21 cellular contexts compared by ENCODE assay signal in genomic region chr13:23722726-23723453, GRCh38.
A peak's percentile ranks its signal among the peaks of the same experiment; 100 is the strongest.
DNase-seq lines count a peak whose midpoint lies in the region; TF ChIP-seq lines count a peak whose summit lies in the region.
"Had no signal": no experiment of that assay in that cellular context is flagged by ENCODE, and none has a peak within 500 bp of the region (broad histone marks: within the 10 kb centered on the region; RNA-seq: fewer than 3 reads in every experiment).

No MANE protein-coding gene starts in this region.

- no peak overlapping the region for H3K23ac ChIP-seq in trophoblast cell (ENCODE audit: low read length)

- no peaks in the 10 kb centered on the region for H3K79me2 ChIP-seq in trophoblast cell (ENCODE audit: control insufficient read depth, insufficient read depth, low read length, poor library complexity)

- no peak overlapping the region for H2BK120ac ChIP-seq in trophoblast cell (ENCODE audit: insufficient read depth, low read length, poor library complexity)

- no peaks in the 10 kb centered on the region for H3K36me3 Mint-ChIP-seq in endodermal cell (ENCODE audit: low read depth)

- H3K9me3 ChIP-seq in endodermal cell (ENCODE audit: control insufficient read depth, low read length) (no peaks in the 10 kb centered on the region), trophoblast cell (ENCODE audit: insufficient read depth, low read depth, low read length) (no peaks in the 10 kb centered on the region)
- H3K9me3 ChIP-seq: sigmoid colon, stomach had no signal

- H3K4me2 ChIP-seq in trophoblast cell (ENCODE audit: low read length), result no peak overlapping the region

- H3K36me3 ChIP-seq in endodermal cell (ENCODE audit: control insufficient read depth, insufficient read depth, low read length) (no peaks in the 10 kb centered on the region), trophoblast cell (ENCODE audit: control insufficient read depth in 1 of 2, insufficient read depth in 2 of 2, low read length in 2 of 2) (no peaks in the 10 kb centered on the region)
- H3K36me3 ChIP-seq: sigmoid colon had no signal

- H4K8ac ChIP-seq in trophoblast cell (ENCODE audit: low read depth, low read length), result no peak overlapping the region

- no peak overlapping the region for H3K4ac ChIP-seq in trophoblast cell (ENCODE audit: low read depth, low read length)

- DNase-seq in NCI-H187 treated with DMSO at 0.1 percent for 48 hours (lab: John Stamatoyannopoulos, UW), result peak; percentile 40
- DNase-seq in endodermal cell, result no peak
- DNase-seq in trophoblast cell, result no peak
- DNase-seq in NCI-H1092 (lab: John Stamatoyannopoulos, UW), result no peak
- DNase-seq in effector CD4-positive, alpha-beta T cell, result no peak
- no peak for DNase-seq in T-helper 9 cell
- DNase-seq in stimulated activated CD4-positive, alpha-beta T cell treated with anti-CD3 and anti-CD28 coated beads, Interleukin-12 subunit alpha, Interleukin-12 subunit beta, amount 100 ng/mL, for 4 hours, result no peak
- DNase-seq: activated CD4-positive, alpha-beta T cell treated with anti-CD3 and anti-CD28 coated beads, Interleukin-2, amount 50 U/mL, for 4 hours; activated gamma-delta T cell treated with Interleukin-2 at 50 U/mL for 16 hours; amygdala; CD4-positive, CD25-positive, alpha-beta regulatory T cell; DMS153; left colon; NCI-H1930; NCI-H524; SHP77; sigmoid colon; stomach had no signal

- no peak overlapping the region for H2BK12ac ChIP-seq in trophoblast cell (ENCODE audit: low read length)

- no peak overlapping the region for H2BK5ac ChIP-seq in trophoblast cell (ENCODE audit: low read depth, low read length, poor library complexity)

- no peaks in the 10 kb centered on the region for H3K4me1 ChIP-seq in endodermal cell (ENCODE audit: control insufficient read depth, insufficient read depth, low read length)
- no peaks in the 10 kb centered on the region for H3K4me1 ChIP-seq in trophoblast cell (ENCODE audit: control insufficient read depth in 1 of 2, insufficient read depth in 2 of 2, low read length in 2 of 2)
- H3K4me1 ChIP-seq: stomach had no signal

- H3K27me3 Mint-ChIP-seq in endodermal cell (ENCODE audit: insufficient read depth), result no peaks in the 10 kb centered on the region
- H3K27me3 Mint-ChIP-seq: CD4-positive, CD25-positive, alpha-beta regulatory T cell had no signal

- no peak overlapping the region for H4K12ac ChIP-seq in trophoblast cell (ENCODE audit: low read depth, low read length)

- WGBS in endodermal cell (ENCODE audit: insufficient coverage in 1 of 2, insufficient read length in 1 of 2), 2 experiments, result 93 to 100% methylated on average over 4 to 6 of the region's 6 CpGs
- WGBS in trophoblast cell (ENCODE audit: extremely low coverage, insufficient coverage, insufficient read length), result no CpG with 5 or more reads among the region's 6 CpGs

- no peak overlapping the region for H4K91ac ChIP-seq in trophoblast cell (ENCODE audit: low read depth, low read length)

- no peak overlapping the region for H3K4me3 Mint-ChIP-seq in endodermal cell
- H3K4me3 Mint-ChIP-seq: CD4-positive, CD25-positive, alpha-beta regulatory T cell; T-helper 1 cell treated with Interleukin-12 subunit alpha and Interleukin-12 subunit beta and Interleukin-4 antibody, amounts not matched to agents 30 μg/mL and 1 μg/mL, for 36 hours had no signal

- no peak overlapping the region for H2AFZ ChIP-seq in trophoblast cell (ENCODE audit: insufficient read depth, low read length, poor library complexity)

- H3K4me3 ChIP-seq in endodermal cell (ENCODE audit: low read length) (no peak overlapping the region), trophoblast cell (ENCODE audit: low read depth, low read length) (no peak overlapping the region)
- H3K4me3 ChIP-seq: K562, sigmoid colon, stomach had no signal

- H3K27ac ChIP-seq in C4-2B (peak overlapping the region; percentile 89), endodermal cell (ENCODE audit: low read depth, low read length) (peak overlapping the region; percentile 12), trophoblast cell (ENCODE audit: low read depth, low read length) (no peak overlapping the region)
- H3K27ac ChIP-seq: sigmoid colon had no signal

- no peaks in the 10 kb centered on the region for H3K27me3 ChIP-seq in endodermal cell (ENCODE audit: control insufficient read depth, insufficient read depth, low read length, poor library complexity, severe bottlenecking)
- H3K27me3 ChIP-seq in trophoblast cell (ENCODE audit: insufficient read depth, low read length), result no peaks in the 10 kb centered on the region
- H3K27me3 ChIP-seq: sigmoid colon, stomach had no signal

- no peak overlapping the region for H3K27ac Mint-ChIP-seq in endodermal cell
- H3K27ac Mint-ChIP-seq: CD4-positive, CD25-positive, alpha-beta regulatory T cell; T-helper 1 cell treated with Interleukin-12 subunit alpha and Interleukin-12 subunit beta and Interleukin-4 antibody, amounts not matched to agents 30 μg/mL and 1 μg/mL, for 36 hours had no signal

- H3K4me1 Mint-ChIP-seq in endodermal cell, result no peaks in the 10 kb centered on the region

- H3K18ac ChIP-seq in trophoblast cell (ENCODE audit: low read length), result no peak overlapping the region

- no peak overlapping the region for H3K9ac ChIP-seq in endodermal cell (ENCODE audit: extremely low read depth, low read length, poor library complexity, severe bottlenecking)
- H3K9ac ChIP-seq in trophoblast cell (ENCODE audit: low read length), result no peak overlapping the region

- H3K9me3 Mint-ChIP-seq in endodermal cell, result no peaks in the 10 kb centered on the region
- H3K9me3 Mint-ChIP-seq: CD4-positive, CD25-positive, alpha-beta regulatory T cell; T-helper 1 cell treated with Interleukin-12 subunit alpha and Interleukin-12 subunit beta and Interleukin-4 antibody, amounts not matched to agents 30 μg/mL and 1 μg/mL, for 36 hours had no signal

- peak overlapping the region; percentile 35 for H2AK5ac ChIP-seq in trophoblast cell (ENCODE audit: low read length)

- H3K14ac ChIP-seq in trophoblast cell (ENCODE audit: low read length), result no peak overlapping the region

- TF ChIP-seq CTCF in C4-2B (conservative IDR thresholded peaks at IDR 0.05) (no peak), endodermal cell (conservative IDR thresholded peaks at IDR 0.05) (no peak)

- no peaks in the 10 kb centered on the region for H3K79me1 ChIP-seq in trophoblast cell (ENCODE audit: low read length)
